ENCODE assay signal across 1 cellular context in genomic region chr19:45154064-45154827, GRCh38.
TF ChIP-seq lines count a peak whose summit lies in the region.

No MANE protein-coding gene starts in this region.

TF ChIP-seq in K562, 482 proteins besides CTCF, POLR2A, EP300 and RAD21 (continued from another document and continues in another):
- TF ChIP-seq RFX5 (IDR thresholded peaks at IDR 0.05; ENCODE audit: low read depth, low read length) (no peak), ZNF551 (CRISPR knock-in tag; IDR thresholded peaks at IDR 0.05) (no peak), MTF1 (CRISPR knock-in tag; IDR thresholded peaks at IDR 0.05; ENCODE audit: borderline replicate concordance) (0 out of 2 replicates have a peak, but pooled peaks have one; percentile 13), ZNF384 (IDR thresholded peaks at IDR 0.05; ENCODE audit: low read depth, low read length) (0 out of 2 replicates have a peak, but pooled peaks have one; percentile 2), PCBP1 (IDR thresholded peaks at IDR 0.05; ENCODE audit: low read depth, low read length, poor library complexity, severe bottlenecking) (no peak), FOXJ2 (tag; IDR thresholded peaks at IDR 0.05) (no peak), HDAC2 (IDR thresholded peaks at IDR 0.05) (peak; percentile 95), FOSL1 (tag; conservative IDR thresholded peaks at IDR 0.05) (peak; percentile 94), NKRF (IDR thresholded peaks at IDR 0.05; ENCODE audit: borderline replicate concordance) (no peak), SMARCA5 (IDR thresholded peaks at IDR 0.05) (peak; percentile 69), MBD2 (IDR thresholded peaks at IDR 0.05; ENCODE audit: borderline replicate concordance, low read depth) (no peak; the same call in 1 of the 2 replicates), ZKSCAN8 (CRISPR knock-in tag; IDR thresholded peaks at IDR 0.05) (no peak), ZNF140 (CRISPR knock-in tag; IDR thresholded peaks at IDR 0.05) (no peak), TOE1 (IDR thresholded peaks at IDR 0.05; ENCODE audit: borderline replicate concordance) (peak; percentile 9; the same call in 1 of the 2 replicates), TOE1 (CRISPR knock-in tag; IDR thresholded peaks at IDR 0.05; ENCODE audit: borderline replicate concordance, low read depth) (no peak), L3MBTL2 (IDR thresholded peaks at IDR 0.05) (peak; percentile 41; the same call in 1 of the 2 replicates), ARID1B (IDR thresholded peaks at IDR 0.05) (peak; percentile 77), ESRRB (CRISPR knock-in tag; IDR thresholded peaks at IDR 0.05; ENCODE audit: borderline replicate concordance) (no peak), ATF1 (CRISPR knock-in tag; IDR thresholded peaks at IDR 0.05) (no peak), ATF1 (tag; IDR thresholded peaks at IDR 0.05) (peak; percentile 87), RAD51 (IDR thresholded peaks at IDR 0.05; ENCODE audit: borderline replicate concordance, low read depth) (peak; percentile 76), FOXA3 (CRISPR knock-in tag; conservative IDR thresholded peaks at IDR 0.05 in 1 of 2, IDR thresholded peaks at IDR 0.05 in 1 of 2) (peak; percentile 81 to 93), PPARD (CRISPR knock-in tag; IDR thresholded peaks at IDR 0.05) (no peak), ADNP (tag; IDR thresholded peaks at IDR 0.05) (peak; percentile 84), EGR1 (conservative IDR thresholded peaks at IDR 0.05) (peak; percentile 97), CBFA2T2 (conservative IDR thresholded peaks at IDR 0.05) (peak; percentile 61), SP1 (CRISPR knock-in tag; IDR thresholded peaks at IDR 0.05) (peak; percentile 63), BCOR (IDR thresholded peaks at IDR 0.05) (peak; percentile 81), ZHX1 (conservative IDR thresholded peaks at IDR 0.05; ENCODE audit: low read length) (no peak)
- TF ChIP-seq, protein P1, sequence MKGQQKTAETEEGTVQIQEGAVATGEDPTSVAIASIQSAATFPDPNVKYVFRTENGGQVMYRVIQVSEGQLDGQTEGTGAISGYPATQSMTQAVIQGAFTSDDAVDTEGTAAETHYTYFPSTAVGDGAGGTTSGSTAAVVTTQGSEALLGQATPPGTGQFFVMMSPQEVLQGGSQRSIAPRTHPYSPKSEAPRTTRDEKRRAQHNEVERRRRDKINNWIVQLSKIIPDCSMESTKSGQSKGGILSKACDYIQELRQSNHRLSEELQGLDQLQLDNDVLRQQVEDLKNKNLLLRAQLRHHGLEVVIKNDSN (CRISPR knock-in tag; IDR thresholded peaks at IDR 0.05), result peak; percentile 93
- TF ChIP-seq, protein P2, sequence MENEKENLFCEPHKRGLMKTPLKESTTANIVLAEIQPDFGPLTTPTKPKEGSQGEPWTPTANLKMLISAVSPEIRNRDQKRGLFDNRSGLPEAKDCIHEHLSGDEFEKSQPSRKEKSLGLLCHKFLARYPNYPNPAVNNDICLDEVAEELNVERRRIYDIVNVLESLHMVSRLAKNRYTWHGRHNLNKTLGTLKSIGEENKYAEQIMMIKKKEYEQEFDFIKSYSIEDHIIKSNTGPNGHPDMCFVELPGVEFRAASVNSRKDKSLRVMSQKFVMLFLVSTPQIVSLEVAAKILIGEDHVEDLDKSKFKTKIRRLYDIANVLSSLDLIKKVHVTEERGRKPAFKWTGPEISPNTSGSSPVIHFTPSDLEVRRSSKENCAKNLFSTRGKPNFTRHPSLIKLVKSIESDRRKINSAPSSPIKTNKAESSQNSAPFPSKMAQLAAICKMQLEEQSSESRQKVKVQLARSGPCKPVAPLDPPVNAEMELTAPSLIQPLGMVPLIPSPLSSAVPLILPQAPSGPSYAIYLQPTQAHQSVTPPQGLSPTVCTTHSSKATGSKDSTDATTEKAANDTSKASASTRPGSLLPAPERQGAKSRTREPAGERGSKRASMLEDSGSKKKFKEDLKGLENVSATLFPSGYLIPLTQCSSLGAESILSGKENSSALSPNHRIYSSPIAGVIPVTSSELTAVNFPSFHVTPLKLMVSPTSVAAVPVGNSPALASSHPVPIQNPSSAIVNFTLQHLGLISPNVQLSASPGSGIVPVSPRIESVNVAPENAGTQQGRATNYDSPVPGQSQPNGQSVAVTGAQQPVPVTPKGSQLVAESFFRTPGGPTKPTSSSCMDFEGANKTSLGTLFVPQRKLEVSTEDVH (IDR thresholded peaks at IDR 0.05; ENCODE audit: low read depth, partially characterized antibody), result no peak
- TF ChIP-seq, protein P3, sequence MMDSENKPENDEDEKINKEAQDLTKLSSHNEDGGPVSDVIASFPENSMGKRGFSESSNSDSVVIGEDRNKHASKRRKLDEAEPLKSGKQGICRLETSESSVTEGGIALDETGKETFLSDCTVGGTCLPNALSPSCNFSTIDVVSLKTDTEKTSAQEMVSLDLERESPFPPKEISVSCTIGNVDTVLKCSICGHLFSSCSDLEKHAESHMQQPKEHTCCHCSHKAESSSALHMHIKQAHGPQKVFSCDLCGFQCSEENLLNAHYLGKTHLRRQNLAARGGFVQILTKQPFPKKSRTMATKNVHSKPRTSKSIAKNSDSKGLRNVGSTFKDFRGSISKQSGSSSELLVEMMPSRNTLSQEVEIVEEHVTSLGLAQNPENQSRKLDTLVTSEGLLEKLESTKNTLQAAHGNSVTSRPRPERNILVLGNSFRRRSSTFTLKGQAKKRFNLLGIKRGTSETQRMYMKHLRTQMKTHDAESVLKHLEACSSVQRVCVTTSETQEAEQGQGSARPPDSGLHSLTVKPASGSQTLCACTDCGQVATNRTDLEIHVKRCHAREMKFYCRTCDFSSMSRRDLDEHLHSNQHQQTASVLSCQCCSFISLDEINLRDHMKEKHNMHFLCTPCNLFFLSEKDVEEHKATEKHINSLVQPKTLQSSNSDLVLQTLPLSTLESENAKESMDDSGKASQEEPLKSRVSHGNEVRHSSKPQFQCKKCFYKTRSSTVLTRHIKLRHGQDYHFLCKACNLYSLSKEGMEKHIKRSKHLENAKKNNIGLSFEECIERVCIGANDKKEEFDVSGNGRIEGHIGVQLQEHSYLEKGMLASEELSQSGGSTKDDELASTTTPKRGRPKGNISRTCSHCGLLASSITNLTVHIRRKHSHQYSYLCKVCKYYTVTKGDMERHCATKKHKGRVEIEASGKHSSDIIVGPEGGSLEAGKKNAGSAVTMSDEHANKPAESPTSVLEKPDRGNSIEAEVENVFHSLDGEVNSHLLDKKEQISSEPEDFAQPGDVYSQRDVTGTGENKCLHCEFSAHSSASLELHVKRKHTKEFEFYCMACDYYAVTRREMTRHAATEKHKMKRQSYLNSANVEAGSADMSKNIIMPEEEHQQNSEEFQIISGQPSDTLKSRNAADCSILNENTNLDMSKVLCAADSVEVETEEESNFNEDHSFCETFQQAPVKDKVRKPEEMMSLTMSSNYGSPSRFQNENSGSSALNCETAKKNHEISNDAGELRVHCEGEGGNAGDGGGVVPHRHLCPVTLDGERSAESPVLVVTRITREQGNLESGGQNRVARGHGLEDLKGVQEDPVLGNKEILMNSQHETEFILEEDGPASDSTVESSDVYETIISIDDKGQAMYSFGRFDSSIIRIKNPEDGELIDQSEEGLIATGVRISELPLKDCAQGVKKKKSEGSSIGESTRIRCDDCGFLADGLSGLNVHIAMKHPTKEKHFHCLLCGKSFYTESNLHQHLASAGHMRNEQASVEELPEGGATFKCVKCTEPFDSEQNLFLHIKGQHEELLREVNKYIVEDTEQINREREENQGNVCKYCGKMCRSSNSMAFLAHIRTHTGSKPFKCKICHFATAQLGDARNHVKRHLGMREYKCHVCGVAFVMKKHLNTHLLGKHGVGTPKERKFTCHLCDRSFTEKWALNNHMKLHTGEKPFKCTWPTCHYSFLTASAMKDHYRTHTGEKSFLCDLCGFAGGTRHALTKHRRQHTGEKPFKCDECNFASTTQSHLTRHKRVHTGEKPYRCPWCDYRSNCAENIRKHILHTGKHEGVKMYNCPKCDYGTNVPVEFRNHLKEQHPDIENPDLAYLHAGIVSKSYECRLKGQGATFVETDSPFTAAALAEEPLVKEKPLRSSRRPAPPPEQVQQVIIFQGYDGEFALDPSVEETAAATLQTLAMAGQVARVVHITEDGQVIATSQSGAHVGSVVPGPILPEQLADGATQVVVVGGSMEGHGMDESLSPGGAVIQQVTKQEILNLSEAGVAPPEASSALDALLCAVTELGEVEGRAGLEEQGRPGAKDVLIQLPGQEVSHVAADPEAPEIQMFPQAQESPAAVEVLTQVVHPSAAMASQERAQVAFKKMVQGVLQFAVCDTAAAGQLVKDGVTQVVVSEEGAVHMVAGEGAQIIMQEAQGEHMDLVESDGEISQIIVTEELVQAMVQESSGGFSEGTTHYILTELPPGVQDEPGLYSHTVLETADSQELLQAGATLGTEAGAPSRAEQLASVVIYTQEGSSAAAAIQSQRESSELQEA (IDR thresholded peaks at IDR 0.05; ENCODE audit: low read depth), result 0 out of 2 replicates have a peak, but pooled peaks have one; percentile 25
- TF ChIP-seq, protein P4, sequence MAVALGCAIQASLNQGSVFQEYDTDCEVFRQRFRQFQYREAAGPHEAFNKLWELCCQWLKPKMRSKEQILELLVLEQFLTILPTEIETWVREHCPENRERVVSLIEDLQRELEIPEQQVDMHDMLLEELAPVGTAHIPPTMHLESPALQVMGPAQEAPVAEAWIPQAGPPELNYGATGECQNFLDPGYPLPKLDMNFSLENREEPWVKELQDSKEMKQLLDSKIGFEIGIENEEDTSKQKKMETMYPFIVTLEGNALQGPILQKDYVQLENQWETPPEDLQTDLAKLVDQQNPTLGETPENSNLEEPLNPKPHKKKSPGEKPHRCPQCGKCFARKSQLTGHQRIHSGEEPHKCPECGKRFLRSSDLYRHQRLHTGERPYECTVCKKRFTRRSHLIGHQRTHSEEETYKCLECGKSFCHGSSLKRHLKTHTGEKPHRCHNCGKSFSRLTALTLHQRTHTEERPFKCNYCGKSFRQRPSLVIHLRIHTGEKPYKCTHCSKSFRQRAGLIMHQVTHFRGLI (CRISPR knock-in tag; IDR thresholded peaks at IDR 0.05), result no peak
